In the genomic region with DNA sequence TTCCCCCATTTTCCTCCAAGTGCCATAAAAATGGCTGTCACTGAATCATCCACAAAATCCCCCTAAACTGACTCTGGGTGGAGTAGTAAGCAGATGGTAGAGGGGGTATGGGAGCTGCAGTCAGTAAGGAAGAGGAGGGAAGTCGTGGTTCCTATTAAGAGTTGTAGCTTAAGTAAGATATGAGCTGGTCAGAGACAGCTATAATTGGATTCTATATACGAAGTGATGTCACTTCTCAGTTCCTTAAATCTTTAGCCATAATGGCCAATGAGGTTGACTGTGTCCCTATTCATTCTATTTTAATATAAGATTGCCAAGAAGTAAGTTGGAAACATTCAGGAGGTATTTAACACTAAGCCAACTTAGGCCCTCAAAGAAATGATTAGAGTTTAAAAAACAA, we compare ENCODE assay signal across 20 cellular contexts.
DNase-seq lines count a peak whose midpoint lies in the region; ATAC-seq and TF ChIP-seq lines count a peak whose summit lies in the region.
"Had no signal": no experiment of that assay in that cellular context is flagged by ENCODE, and none has a peak within 500 bp of the region (broad histone marks: within the 10 kb centered on the region; RNA-seq: fewer than 3 reads in every experiment).

No MANE protein-coding gene starts in this region.

- no peaks in the 10 kb centered on the region for H4K20me1 ChIP-seq in PC-3 (ENCODE audit: low read length)

- no peak overlapping the region for H3K27ac Mint-ChIP-seq in activated CD4-positive, alpha-beta memory T cell treated with anti-CD3 and anti-CD28 coated beads for 36 hours
- H3K27ac Mint-ChIP-seq: IgD-negative memory B cell had no signal

- H3K9me3 Mint-ChIP-seq in activated CD4-positive, alpha-beta memory T cell treated with anti-CD3 and anti-CD28 coated beads for 36 hours, result no peaks in the 10 kb centered on the region

- POLR2A ChIA-PET in PC-3 (lab: Charles Lee; ENCODE audit: unreplicated experiment), result no interaction called here
- POLR2A ChIA-PET in activated CD4-positive, alpha-beta memory T cell treated with anti-CD3 and anti-CD28 coated beads for 36 hours (lab: Charles Lee), result no interaction called here

- no peak for TF ChIP-seq CTCF in PC-3 (conservative IDR thresholded peaks at IDR 0.05; ENCODE audit: low read depth, low read length)

- peak; percentile 58 for ATAC-seq in HG02870 (IDR thresholded peaks at IDR 0.05; ENCODE audit: unreplicated experiment)
- no peak for ATAC-seq in PC-3

- CTCF ChIA-PET in PC-3 (lab: Charles Lee), result no interaction called here
- CTCF ChIA-PET in activated CD4-positive, alpha-beta memory T cell treated with anti-CD3 and anti-CD28 coated beads for 36 hours (lab: Charles Lee), result no interaction called here

- H3K27me3 ChIP-seq in PC-3 (ENCODE audit: low read length), result no peaks in the 10 kb centered on the region

- no peaks in the 10 kb centered on the region for H3K36me3 ChIP-seq in PC-3 (ENCODE audit: low read depth, low read length)
- H3K36me3 ChIP-seq: HAP-1 had no signal

- H3K4me3 ChIP-seq in PC-3 (ENCODE audit: low read length), result no peak overlapping the region
- H3K4me3 ChIP-seq: HAP-1 had no signal

- no peak overlapping the region for H3K4me3 Mint-ChIP-seq in activated CD4-positive, alpha-beta memory T cell treated with anti-CD3 and anti-CD28 coated beads for 36 hours
- H3K4me3 Mint-ChIP-seq: IgD-negative memory B cell had no signal

- intact Hi-C loops in PC-3 (cut with micrococcal nuclease), result no loop called here
- intact Hi-C loops in activated CD4-positive, alpha-beta memory T cell treated with anti-CD3 and anti-CD28 coated beads for 36 hours (cut with micrococcal nuclease), result no loop called here

- H3K4me1 Mint-ChIP-seq in activated CD4-positive, alpha-beta memory T cell treated with anti-CD3 and anti-CD28 coated beads for 36 hours (ENCODE audit: low read depth), result no peaks in the 10 kb centered on the region
- H3K4me1 Mint-ChIP-seq: IgD-negative memory B cell had no signal

- no peaks in the 10 kb centered on the region for H3K9me3 ChIP-seq in PC-3 (ENCODE audit: low read length)
- H3K9me3 ChIP-seq: HAP-1 had no signal

- peaks cover 21% of the 10 kb centered on the region for H3K4me1 ChIP-seq in PC-3 (ENCODE audit: insufficient read depth, low read length)
- H3K4me1 ChIP-seq: HAP-1 had no signal

- no peak overlapping the region for H3K27ac ChIP-seq in PC-3 (ENCODE audit: low read length)
- H3K27ac ChIP-seq: RWPE1 had no signal

- no peak overlapping the region for H2AFZ ChIP-seq in PC-3 (ENCODE audit: low read length)

- no TSS peak for BruUV-seq in PC-3 (replicated peaks; lab: Mats Ljungman, UMichigan)

- no peaks in the 10 kb centered on the region for H3K79me2 ChIP-seq in PC-3 (ENCODE audit: low read length)

- no peak overlapping the region for H3K4me2 ChIP-seq in PC-3 (ENCODE audit: low read length)

- no peaks in the 10 kb centered on the region for H3K36me3 Mint-ChIP-seq in activated CD4-positive, alpha-beta memory T cell treated with anti-CD3 and anti-CD28 coated beads for 36 hours

- peaks cover 5% of the 10 kb centered on the region for H3F3A ChIP-seq in PC-3 (ENCODE audit: low read length, unreplicated experiment)

- DNase-seq in SKM-1 treated with dmso at 0.1 percent for 144 hours (lab: John Stamatoyannopoulos, UW; ENCODE audit: unreplicated experiment) (peak; percentile 8), SKM-1 (lab: John Stamatoyannopoulos, UW; ENCODE audit: unreplicated experiment) (no peak), Kasumi-1 (lab: John Stamatoyannopoulos, UW) (peak; percentile 41 to 47), HCEC 1CT (no peak), NCI-H748 treated with DMSO at 0.1 percent for 48 hours (lab: John Stamatoyannopoulos, UW) (no peak), PC-3 (no peak)
- DNase-seq in activated CD4-positive, alpha-beta memory T cell treated with anti-CD3 and anti-CD28 coated beads for 36 hours, result no peak
- DNase-seq: C1 segment of cervical spinal cord, COR-L47, DMS153, EL, NCI-H1092, NCI-H1694, NCI-H446, NCI-H774, T-helper 1 cell had no signal

- H3K9ac ChIP-seq in PC-3 (ENCODE audit: low read length), result no peak overlapping the region

- peaks cover 2% of the 10 kb centered on the region for H3K27me3 Mint-ChIP-seq in activated CD4-positive, alpha-beta memory T cell treated with anti-CD3 and anti-CD28 coated beads for 36 hours

- H3K9me2 ChIP-seq in PC-3 (replicated peaks; ENCODE audit: low read length), result no peaks in the 10 kb centered on the region

Comparison
In these comparisons a context has a peak if more than half of its experiments do, and no peak if none do; other contexts are left out.
1. DNase-seq: peak in SKM-1 treated with dmso at 0.1 percent for 144 hours (single experiment) and Kasumi-1 (2 of 2); none in SKM-1 (single experiment), HCEC 1CT (single experiment), NCI-H748 treated with DMSO at 0.1 percent for 48 hours (single experiment), PC-3 (single experiment) and activated CD4-positive, alpha-beta memory T cell treated with anti-CD3 and anti-CD28 coated beads for 36 hours (single experiment).